ENCODE assay signal across 23 cellular contexts in the genomic region with DNA sequence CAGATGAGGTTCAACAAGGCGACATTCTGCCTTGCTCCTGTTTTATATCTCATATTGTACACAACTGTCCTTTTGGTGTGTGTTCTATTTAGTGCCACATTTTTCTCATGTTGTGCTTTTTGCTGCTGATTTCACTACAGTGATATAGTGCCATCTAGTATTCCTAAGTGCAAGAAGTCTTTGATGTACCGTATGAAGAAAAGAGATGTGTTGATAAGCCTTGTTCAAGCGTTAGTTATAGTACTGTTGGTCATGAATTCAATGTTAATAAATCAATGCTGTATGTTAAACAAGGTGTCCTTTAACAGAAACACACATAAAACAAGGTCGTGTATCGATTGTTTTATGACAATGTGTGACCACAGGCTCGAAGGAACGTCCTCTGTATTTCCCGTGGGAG.
"Had no signal": no experiment of that assay in that cellular context is flagged by ENCODE, and none has a peak within 500 bp of the region (broad histone marks: within the 10 kb centered on the region; RNA-seq: fewer than 3 reads in every experiment).

No MANE protein-coding gene starts in this region.

- H3K9me3 Mint-ChIP-seq: activated B cell treated with CpG ODN at 0.5 μM for 24 hours; activated naive CD4-positive, alpha-beta T cell treated with anti-CD3 and anti-CD28 coated beads for 36 hours had no signal

- ATAC-seq: K562, PC-3, T-helper 17 cell had no signal

- FAIRE-seq: K562 had no signal

- H3K4me3 Mint-ChIP-seq: activated B cell treated with CpG ODN at 0.5 μM for 24 hours; activated naive CD4-positive, alpha-beta T cell treated with anti-CD3 and anti-CD28 coated beads for 36 hours; activated naive CD8-positive, alpha-beta T cell treated with anti-CD3 and anti-CD28 coated beads, Interleukin-2, amount 10 ng/mL, durations not matched to agents 7 days and 5 days; T-helper 17 cell had no signal

- H3K4me1 ChIP-seq: breast epithelium had no signal

- H3K27ac ChIP-seq: breast epithelium had no signal

- H3K27ac Mint-ChIP-seq: activated B cell treated with CpG ODN at 0.5 μM for 24 hours; activated naive CD4-positive, alpha-beta T cell treated with anti-CD3 and anti-CD28 coated beads for 36 hours; activated naive CD8-positive, alpha-beta T cell treated with anti-CD3 and anti-CD28 coated beads, Interleukin-2, amount 10 ng/mL, durations not matched to agents 7 days and 5 days had no signal

- H3K9me3 ChIP-seq: breast epithelium had no signal

- H3K36me3 ChIP-seq: breast epithelium had no signal

- DNase-seq: activated B cell treated with CpG ODN at 0.5 μM for 24 hours; activated CD4-positive, alpha-beta T cell treated with anti-CD3 and anti-CD28 coated beads for 1 hour; activated CD4-positive, alpha-beta T cell treated with anti-CD3 and anti-CD28 coated beads, Interleukin-2, amount 50 U/mL, for 1 hour; activated CD8-positive, alpha-beta memory T cell treated with anti-CD3 and anti-CD28 coated beads for 24 hours; activated gamma-delta T cell; activated naive CD4-positive, alpha-beta T cell treated with anti-CD3 and anti-CD28 coated beads for 36 hours; activated naive CD8-positive, alpha-beta T cell treated with anti-CD3 and anti-CD28 coated beads, Interleukin-2, amount 10 ng/mL, durations not matched to agents 7 days and 5 days; aorta; central memory CD4-positive, alpha-beta T cell; Karpas-422; MM.1S; NCI-H1105; NCI-H1436; NCI-H1694 treated with DMSO at 0.1 percent for 48 hours; NCI-H2081; NCI-H446; NCI-H524; PC-3; SHP77 treated with DMSO at 0.1 percent for 48 hours; T-helper 17 cell; T-helper 9 cell had no signal

- H3K4me1 Mint-ChIP-seq: activated B cell treated with CpG ODN at 0.5 μM for 24 hours had no signal

- H3K27me3 Mint-ChIP-seq: activated B cell treated with CpG ODN at 0.5 μM for 24 hours; activated naive CD8-positive, alpha-beta T cell treated with anti-CD3 and anti-CD28 coated beads, Interleukin-2, amount 10 ng/mL, durations not matched to agents 7 days and 5 days had no signal

- H3K4me3 ChIP-seq: breast epithelium, K562 had no signal

- H3K27me3 ChIP-seq: breast epithelium had no signal
